ENCODE assay signal across 20 cellular contexts in the genomic region with DNA sequence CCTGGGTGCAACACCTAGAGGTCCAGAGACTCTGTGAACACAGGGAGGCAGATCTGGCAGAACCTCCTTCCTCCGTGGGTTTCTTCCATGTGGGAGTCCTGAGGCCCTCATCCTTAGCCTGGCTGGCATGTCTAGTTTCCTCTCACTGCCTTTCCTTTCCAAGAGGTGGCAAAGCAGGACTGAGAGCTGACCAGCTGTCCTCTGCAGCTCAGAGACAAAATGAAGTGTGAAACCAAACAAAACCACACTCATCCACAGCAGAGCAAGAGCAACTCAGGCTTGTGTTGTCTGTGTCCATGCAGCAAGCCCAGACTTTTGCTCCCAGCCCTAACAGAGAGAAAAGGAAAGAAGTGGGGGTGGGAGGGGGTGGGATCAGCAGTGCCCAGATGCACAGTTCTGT.
DNase-seq lines count a peak whose midpoint lies in the region; ATAC-seq and TF ChIP-seq lines count a peak whose summit lies in the region.
"Had no signal": no experiment of that assay in that cellular context is flagged by ENCODE, and none has a peak within 500 bp of the region (broad histone marks: within the 10 kb centered on the region; RNA-seq: fewer than 3 reads in every experiment).

No MANE protein-coding gene starts in this region.

- no peaks in the 10 kb centered on the region for H3K4me1 Mint-ChIP-seq in CD4-positive, alpha-beta T cell (ENCODE audit: low read depth)

- no peak for TF ChIP-seq CTCF in IMR-90 (conservative IDR thresholded peaks at IDR 0.05; ENCODE audit: low read depth, low read length)
- TF ChIP-seq CTCF in CD4-positive, alpha-beta T cell (IDR thresholded peaks at IDR 0.05): no peak

- H2AK9ac ChIP-seq in IMR-90 (replicated peaks; ENCODE audit: low read depth, low read length, poor library complexity): no peak overlapping the region

- ATAC-seq in GM18511 (IDR thresholded peaks at IDR 0.05; ENCODE audit: unreplicated experiment) (peak; percentile 59), IMR-90 (ENCODE audit: low read depth) (no peak)
- no peak for ATAC-seq in CD4-positive, alpha-beta T cell (ENCODE audit: poor library complexity)

- peaks cover 15% of the 10 kb centered on the region; the same call in 1 of the 2 replicates for H3K9me1 ChIP-seq in IMR-90 (ENCODE audit: insufficient read depth, low read length)

- H3K9me3 ChIP-seq in IMR-90 (ENCODE audit: control insufficient read depth, insufficient read depth, low read length) (no peaks in the 10 kb centered on the region), neuronal stem cell (replicated peaks in 1 of 2; ENCODE audit: control insufficient read depth in 2 of 2, insufficient read depth in 1 of 2, low read depth in 1 of 2, low read length in 2 of 2) (peaks cover 0 to 3% of the 10 kb centered on the region in 2 donors)
- no peaks in the 10 kb centered on the region for H3K9me3 ChIP-seq in CD4-positive, alpha-beta T cell (ENCODE audit: control insufficient read depth, low read length)

- H2BK5ac ChIP-seq in IMR-90 (ENCODE audit: low read depth, low read length, poor library complexity, severe bottlenecking) (no peak overlapping the region), neuronal stem cell (ENCODE audit: low read length) (no peak overlapping the region)

- no peaks in the 10 kb centered on the region for H3K79me1 ChIP-seq in IMR-90 (ENCODE audit: low read depth in 1 of 2, low read length in 2 of 2)
- no peaks in the 10 kb centered on the region for H3K79me1 ChIP-seq in neuronal stem cell (ENCODE audit: low read depth, low read length)

- intact Hi-C loops in IMR-90 (cut with micrococcal nuclease): no loop called here
- intact Hi-C loops in CD4-positive, alpha-beta T cell (cut with DNase I, micrococcal nuclease): no loop called here

- 40% methylated on average over 1 of the region's 1 CpG; no CpG with 5 or more reads in 1 of the 2 experiments for WGBS in IMR-90 (ENCODE audit: extremely low coverage in 2 of 2, insufficient read length in 1 of 2), 2 experiments
- WGBS in neuronal stem cell (ENCODE audit: extremely low coverage in 2 of 2, insufficient read length in 2 of 2, insufficient replicate concordance in 1 of 2), 2 donors: no CpG with 5 or more reads among the region's 1 CpG

- no peaks in the 10 kb centered on the region for H3K27me3 ChIP-seq in IMR-90 (ENCODE audit: control insufficient read depth, insufficient read depth, low read length)
- no peaks in the 10 kb centered on the region for H3K27me3 ChIP-seq in neuronal stem cell (ENCODE audit: control insufficient read depth in 3 of 3, insufficient read depth in 3 of 3, low read depth in 1 of 3, low read length in 3 of 3)
- no peaks in the 10 kb centered on the region for H3K27me3 ChIP-seq in CD4-positive, alpha-beta T cell (ENCODE audit: control insufficient read depth, insufficient read depth, low read length)

- H2BK120ac ChIP-seq in IMR-90 (ENCODE audit: low read depth, low read length) (peak overlapping the region; percentile 35; the same call in 1 of the 2 replicates), neuronal stem cell (ENCODE audit: low read depth, low read length) (no peak overlapping the region)

- H3K18ac ChIP-seq in IMR-90 (ENCODE audit: low read depth, low read length) (no peak overlapping the region; the same call in 1 of the 2 replicates), neuronal stem cell (ENCODE audit: low read length) (no peak overlapping the region)

- H4K5ac ChIP-seq in IMR-90 (ENCODE audit: low read depth, low read length): no peak overlapping the region

- H3K9me3 Mint-ChIP-seq in CD4-positive, alpha-beta T cell: no peaks in the 10 kb centered on the region

- dilution Hi-C loops in IMR-90 (cut with HindIII; ENCODE audit: low sequenced_read_pairs, unreplicated experiment): no loop called here

- H2BK15ac ChIP-seq in IMR-90 (ENCODE audit: low read depth, low read length): peak overlapping the region; percentile 10; the same call in 1 of the 3 replicates
- H2BK15ac ChIP-seq in neuronal stem cell (ENCODE audit: low read length): no peak overlapping the region

- CTCF ChIA-PET in IMR-90 (lab: Yijun Ruan, JAX): no interaction called here
- CTCF ChIA-PET in CD4-positive, alpha-beta T cell (lab: Charles Lee): no interaction called here

- peak overlapping the region; percentile 11; the same call in 1 of the 2 replicates for H2AK5ac ChIP-seq in IMR-90 (ENCODE audit: low read depth, low read length)
- no peak overlapping the region for H2AK5ac ChIP-seq in neuronal stem cell (ENCODE audit: low read depth, low read length)

- H3K4ac ChIP-seq in IMR-90 (ENCODE audit: low read depth, low read length) (peak overlapping the region; percentile 69), neuronal stem cell (ENCODE audit: low read length) (no peak overlapping the region)

- H3K4me3 Mint-ChIP-seq in CD4-positive, alpha-beta T cell: no peak overlapping the region

- no peak for TF ChIP-seq POLR2A in IMR-90 (IDR thresholded peaks at IDR 0.05; ENCODE audit: low read depth, low read length)

- 0 out of 2 replicates have a peak overlapping the region, but pooled peaks have one; percentile 9 for H4K91ac ChIP-seq in IMR-90 (ENCODE audit: insufficient read depth, low read depth, low read length)
- H4K91ac ChIP-seq in neuronal stem cell (ENCODE audit: low read depth, low read length, poor library complexity): no peak overlapping the region

- H3K27ac ChIP-seq in IMR-90 (ENCODE audit: insufficient read depth, low read length) (no peak overlapping the region), neuronal stem cell (replicated peaks; ENCODE audit: low read length) (no peak overlapping the region)
- no peak overlapping the region for H3K27ac ChIP-seq in CD4-positive, alpha-beta T cell (ENCODE audit: low read depth, low read length)
- H3K27ac ChIP-seq: KMS-11, PC-9 had no signal

- H3K9ac ChIP-seq in IMR-90 (ENCODE audit: low read depth, low read length) (no peak overlapping the region), neuronal stem cell (ENCODE audit: low read depth, low read length, poor library complexity) (no peak overlapping the region)
- H3K9ac ChIP-seq: KMS-11 had no signal

- no peak overlapping the region for H3K56ac ChIP-seq in IMR-90 (ENCODE audit: extremely low read depth, insufficient read depth, low read length)

- H2BK12ac ChIP-seq in neuronal stem cell (ENCODE audit: low read length): no peak overlapping the region

- H3K36me3 ChIP-seq in IMR-90 (ENCODE audit: control insufficient read depth, insufficient read depth, low read length) (no peaks in the 10 kb centered on the region), neuronal stem cell (replicated peaks in 1 of 2; ENCODE audit: control insufficient read depth in 2 of 2, insufficient read depth in 2 of 2, low read length in 2 of 2) (no peaks in the 10 kb centered on the region)

- H3K4me1 ChIP-seq in IMR-90 (ENCODE audit: control insufficient read depth, insufficient read depth, low read length) (peaks cover 14% of the 10 kb centered on the region), neuronal stem cell (ENCODE audit: control insufficient read depth in 2 of 2, insufficient read depth in 1 of 2, low read depth in 1 of 2, low read length in 2 of 2) (peaks cover 12 to 25% of the 10 kb centered on the region in 2 donors)

- DNase-seq in IMR-90: no peak
- peak; percentile 36 for DNase-seq in cerebellar cortex (ENCODE audit: low spot score)
- DNase-seq in neuronal stem cell (ENCODE audit: low spot score): no peak
- no peak for DNase-seq in stimulated activated CD4-positive, alpha-beta T cell treated with anti-CD3 and anti-CD28 coated beads, Interleukin-2, amount 100 ng/mL, for 48 hours
- DNase-seq in CD4-positive, alpha-beta T cell: no peak
- DNase-seq in stimulated activated CD4-positive, alpha-beta T cell treated with anti-CD3 and anti-CD28 coated beads, Interleukin-2, amount 100 ng/mL, for 24 hours: no peak
- no peak for DNase-seq in NOMO-1 treated with dmso at 0.1 percent for 144 hours (lab: John Stamatoyannopoulos, UW; ENCODE audit: unreplicated experiment)
- DNase-seq: COR-L47, DMS153, GOT3, MM.1S, NCI-H1105, NCI-H1694, NCI-H2107, NCI-H226, NCI-H526 treated with DMSO at 0.1 percent for 48 hours, PC-9, T-helper 1 cell had no signal

- H3K23ac ChIP-seq in IMR-90 (ENCODE audit: low read depth, low read length) (no peak overlapping the region), neuronal stem cell (ENCODE audit: low read depth, low read length, poor library complexity) (no peak overlapping the region)

- H3K4me3 ChIP-seq in IMR-90 (ENCODE audit: insufficient read depth, low read depth, low read length) (no peak overlapping the region), neuronal stem cell (ENCODE audit: low read length in 2 of 2) (no peak overlapping the region)
- H3K4me3 ChIP-seq: PC-9 had no signal

- in situ Hi-C loops in IMR-90 (cut with MboI; ENCODE audit: low sequenced_read_pairs): loop anchor here (25.0 kb wide), 2 partner anchors 264 to 464 kb away; partner anchors contain the start of gene ZNF521

- H2BK20ac ChIP-seq in IMR-90 (ENCODE audit: low read depth, low read length): no peak overlapping the region

- POLR2A ChIA-PET in IMR-90 (lab: Charles Lee; ENCODE audit: unreplicated experiment): interaction anchor here (0.6 kb wide), 1 partner anchor 119 kb away, joined by 3 read pairs; no protein-coding TSS in a partner anchor
- POLR2A ChIA-PET in CD4-positive, alpha-beta T cell (lab: Charles Lee): no interaction called here

- peak overlapping the region in 1 of 2 experiments; percentile 28; a peak in 1 of 4 replicates for H4K8ac ChIP-seq in IMR-90 (ENCODE audit: low read depth in 2 of 2, low read length in 2 of 2)
- H4K8ac ChIP-seq in neuronal stem cell (ENCODE audit: low read depth, low read length): no peak overlapping the region

- no TSS peak for BruUV-seq in IMR-90 (replicated peaks; lab: Mats Ljungman, UMichigan)

- H4K20me1 ChIP-seq in IMR-90 (ENCODE audit: insufficient read depth, low read length): no peaks in the 10 kb centered on the region

- H3K4me2 ChIP-seq in IMR-90 (ENCODE audit: low read depth, low read length): no peak overlapping the region
- H3K4me2 ChIP-seq in neuronal stem cell (ENCODE audit: insufficient read depth, low read length, poor library complexity, severe bottlenecking): no peak overlapping the region
- H3K4me2 ChIP-seq: KMS-11, PC-9 had no signal

- TF ChIP-seq RAD21 in IMR-90 (IDR thresholded peaks at IDR 0.05; ENCODE audit: low read length): no peak

- no peaks in the 10 kb centered on the region for H3K36me3 Mint-ChIP-seq in CD4-positive, alpha-beta T cell (ENCODE audit: low read depth)

- H3K27me3 Mint-ChIP-seq in CD4-positive, alpha-beta T cell: peaks cover 4% of the 10 kb centered on the region

- no peak overlapping the region for H3K27ac Mint-ChIP-seq in CD4-positive, alpha-beta T cell

- 0 out of 2 replicates have a peak overlapping the region, but pooled peaks have one; percentile 16 for H3K14ac ChIP-seq in IMR-90 (replicated peaks; ENCODE audit: low read depth, low read length)
- H3K14ac ChIP-seq in neuronal stem cell (ENCODE audit: low read length): no peak overlapping the region

- H2AFZ ChIP-seq in IMR-90 (replicated peaks; ENCODE audit: low read length, poor library complexity) (peak overlapping the region; percentile 78), neuronal stem cell (ENCODE audit: low read length) (peak overlapping the region; percentile 72)
- H2AFZ ChIP-seq: PC-9 had no signal

TF ChIP-seq in IMR-90, 13 proteins besides CTCF, POLR2A, EP300 and RAD21 (continues in another document):
- TF ChIP-seq SMC3 (IDR thresholded peaks at IDR 0.05; ENCODE audit: low read depth, low read length): no peak
